Comparison of ENCODE assay signal across 8 cellular contexts in the genomic region with DNA sequence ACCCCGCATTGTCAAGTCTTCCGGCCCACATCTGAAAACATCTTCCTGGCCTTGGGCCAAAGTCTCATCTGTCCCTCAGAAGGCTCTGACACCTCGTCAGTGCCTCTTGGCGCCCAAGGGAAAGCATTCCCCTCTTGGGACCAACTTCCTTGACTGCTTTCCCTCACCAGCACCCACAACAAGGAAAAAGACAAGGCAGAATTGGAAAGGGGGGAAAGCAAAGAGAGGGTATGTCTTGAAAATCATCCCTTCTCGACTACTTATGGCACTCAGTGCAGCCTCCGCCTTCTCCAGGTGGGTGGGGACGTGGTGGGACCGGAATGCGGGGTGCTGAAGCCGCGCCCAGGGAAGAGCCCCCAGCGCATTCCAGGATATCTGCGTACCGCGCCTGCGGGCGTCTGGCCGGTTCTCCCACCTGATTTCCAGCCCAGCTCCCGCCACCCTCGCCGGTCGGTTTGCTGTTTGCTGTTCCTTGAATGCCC. TPM values are rescaled to one million over a fixed set of nuclear protein-coding genes. Genes with fewer than 3 reads are reported as not detected.
DNase-seq lines count a peak whose midpoint lies in the region; ATAC-seq, FAIRE-seq and TF ChIP-seq lines count a peak whose summit lies in the region.

No MANE protein-coding gene starts in this region.

- peak overlapping the region; percentile 98 for H3K9ac ChIP-seq in GM12878 (ENCODE audit: control insufficient read depth, insufficient read depth, low read length)
- peak overlapping the region; percentile 90 to 93 for H3K9ac ChIP-seq in stomach smooth muscle (ENCODE audit: low read length in 2 of 2)

- H3K9me3 ChIP-seq in GM12878 (replicated peaks; ENCODE audit: control insufficient read depth, insufficient read depth, low read length) (no peaks in the 10 kb centered on the region), stomach smooth muscle (ENCODE audit: control insufficient read depth in 2 of 2, low read length in 2 of 2) (no peaks in the 10 kb centered on the region)

- TF ChIP-seq POLR2A in NB4 (IDR thresholded peaks at IDR 0.05; ENCODE audit: extremely low read depth, insufficient read length) (no peak), GM12878 (IDR thresholded peaks at IDR 0.05; ENCODE audit: low read depth, low read length) (no peak)

- TF ChIP-seq EP300 in GM12878 (IDR thresholded peaks at IDR 0.05; ENCODE audit: borderline replicate concordance in 1 of 2, control insufficient read depth in 1 of 2, low read depth in 2 of 2, low read length in 2 of 2): no peak

- BruUV-seq in GM12878 (replicated peaks; lab: Mats Ljungman, UMichigan): TSS peak; percentile 81

- RAD21 ChIA-PET in GM12878 (lab: Charles Lee; ENCODE audit: unreplicated experiment): interaction anchor here (1.6 to 6.4 kb wide), 6 partner anchors 11 to 159 kb away, joined by 8 to 42 read pairs (median 14); partner anchors contain the start of genes DENND4B, GATAD2B, JTB and RAB13

- SMC1A ChIA-PET in GM12878 (lab: Charles Lee; ENCODE audit: uncharacterized antibody, unreplicated experiment): interaction anchor here (1.8 to 7.7 kb wide), 3 partner anchors 13 to 167 kb away, joined by 5 to 82 read pairs (median 23); partner anchors contain the start of genes DENND4B and JTB

- peaks cover 57% of the 10 kb centered on the region for H3K79me2 ChIP-seq in GM12878 (ENCODE audit: control insufficient read depth, insufficient read depth, low read length)

- H3K27ac ChIP-seq in GM12878 (ENCODE audit: control insufficient read depth, insufficient read depth) (peak overlapping the region; percentile 93), stomach smooth muscle (ENCODE audit: low read length) (peak overlapping the region; percentile 87)

- FAIRE-seq in GM12878 (lab: Jason Lieb, UNC): peak; percentile 72

- peak overlapping the region; percentile 92 for H3K4me2 ChIP-seq in GM12878 (ENCODE audit: control insufficient read depth, insufficient read depth)

- no peaks in the 10 kb centered on the region for H3K9me3 Mint-ChIP-seq in activated T-cell treated with anti-CD3 and anti-CD28 coated beads, Interleukin-2, amount 50 U/mL, for 24 hours

- DNase-seq in activated T-cell treated with anti-CD3 and anti-CD28 coated beads, Interleukin-2, amount 50 U/mL, for 24 hours: no peak
- DNase-seq in activated T-cell treated with anti-CD3 and anti-CD28 coated beads, Interleukin-2, amount 50 U/mL, for 48 hours: no peak
- DNase-seq in NB4 (ENCODE audit: low read depth) (no peak), GM12878 (ENCODE audit: low read depth, low spot score) (no peak), kidney epithelial cell (ENCODE audit: low read depth) (no peak), SKM-1 (lab: John Stamatoyannopoulos, UW; ENCODE audit: unreplicated experiment) (no peak)

- POLR2A ChIA-PET in GM12878 (lab: Charles Lee): interaction anchor here (0.6 to 10.0 kb wide), 17 partner anchors 9 to 329 kb away, joined by 3 to 132 read pairs (median 4); partner anchors contain the start of genes DENND4B, GATAD2B, ILF2 and JTB

- in situ Hi-C loops in GM12878 (cut with MboI): no loop called here

- 2% methylated on average over 22 of the region's 22 CpGs for WGBS in GM12878 (ENCODE audit: insufficient coverage, insufficient replicate concordance, low lambda C conversion rate, missing lambda C conversion rate)

- H3K4me1 ChIP-seq in GM12878 (ENCODE audit: control insufficient read depth, insufficient read depth, low read length): peaks cover 18% of the 10 kb centered on the region
- H3K4me1 ChIP-seq in stomach smooth muscle (ENCODE audit: control insufficient read depth, insufficient read depth, low read length): peaks cover 47% of the 10 kb centered on the region

- H3K27me3 ChIP-seq in GM12878 (replicated peaks in 1 of 2; ENCODE audit: control insufficient read depth in 2 of 2, insufficient read depth in 2 of 2, low read length in 1 of 2) (no peaks in the 10 kb centered on the region), kidney epithelial cell (ENCODE audit: control insufficient read depth, insufficient read depth, low read length) (no peaks in the 10 kb centered on the region), stomach smooth muscle (ENCODE audit: control insufficient read depth in 1 of 2, insufficient read depth in 2 of 2, low read length in 2 of 2) (no peaks in the 10 kb centered on the region)

- peaks cover 65% of the 10 kb centered on the region for H3K36me3 Mint-ChIP-seq in activated T-cell treated with anti-CD3 and anti-CD28 coated beads, Interleukin-2, amount 50 U/mL, for 24 hours (ENCODE audit: low read depth)

- no peaks in the 10 kb centered on the region; the same call in 1 of the 2 replicates for H4K20me1 ChIP-seq in GM12878 (ENCODE audit: control insufficient read depth, insufficient read depth)

- no peaks in the 10 kb centered on the region for H3K27me3 Mint-ChIP-seq in activated T-cell treated with anti-CD3 and anti-CD28 coated beads, Interleukin-2, amount 50 U/mL, for 24 hours

- intact Hi-C loops in GM12878 (cut with micrococcal nuclease; ENCODE audit: unreplicated experiment): no loop called here

- TF ChIP-seq CTCF in NB4 (IDR thresholded peaks at IDR 0.05; ENCODE audit: low read depth, low read length): no peak
- no peak for TF ChIP-seq CTCF in GM12878 (IDR thresholded peaks at IDR 0.05 in 2 of 3, conservative IDR thresholded peaks at IDR 0.05 in 1 of 3; ENCODE audit: control insufficient read depth in 2 of 3, extremely low read depth in 1 of 3, insufficient read depth in 1 of 3, low read depth in 3 of 3, low read length in 3 of 3)
- no peak for TF ChIP-seq CTCF in kidney epithelial cell (IDR thresholded peaks at IDR 0.05; ENCODE audit: insufficient read depth, low read length, poor library complexity, severe bottlenecking)

- H3K4me3 ChIP-seq in NB4 (ENCODE audit: low read depth, low read length) (peak overlapping the region; percentile 84), GM12878 (peak overlapping the region; percentile 88), kidney epithelial cell (ENCODE audit: low read depth, low read length) (peak overlapping the region; percentile 77), stomach smooth muscle (ENCODE audit: low read length in 2 of 2) (peak overlapping the region; percentile 88 to 93)

- TF ChIP-seq RAD21 in GM12878 (IDR thresholded peaks at IDR 0.05; ENCODE audit: insufficient read depth, low read depth, low read length): no peak

- CTCF ChIA-PET in GM12878 (lab: Yijun Ruan, JAX): interaction anchor here (0.9 to 7.1 kb wide), 7 partner anchors 13 to 180 kb away, joined by 3 to 64 read pairs (median 20); partner anchors contain the start of genes DENND4B, GATAD2B, JTB and RAB13

- ATAC-seq in GM12878: no peak
- no peak for ATAC-seq in HG03354 (IDR thresholded peaks at IDR 0.05; ENCODE audit: poor library complexity, severe bottlenecking, unreplicated experiment)

- peak overlapping the region; percentile 93 for H3K27ac Mint-ChIP-seq in activated T-cell treated with anti-CD3 and anti-CD28 coated beads, Interleukin-2, amount 50 U/mL, for 24 hours

- H3K36me3 ChIP-seq in GM12878 (ENCODE audit: control insufficient read depth in 2 of 2, insufficient read depth in 2 of 2, low read length in 1 of 2) (peaks cover 9 to 15% of the 10 kb centered on the region in 2 experiments), kidney epithelial cell (ENCODE audit: control insufficient read depth, insufficient read depth, low read length) (no peaks in the 10 kb centered on the region), stomach smooth muscle (ENCODE audit: control insufficient read depth in 2 of 2, insufficient read depth in 2 of 2, low read length in 2 of 2) (peaks cover 12 to 15% of the 10 kb centered on the region in 2 donors)

- H3K4me3 Mint-ChIP-seq in activated T-cell treated with anti-CD3 and anti-CD28 coated beads, Interleukin-2, amount 50 U/mL, for 24 hours: peak overlapping the region; percentile 89

- H2AFZ ChIP-seq in GM12878 (ENCODE audit: control insufficient read depth, low read depth, low read length): peak overlapping the region; percentile 75

- peaks cover 68% of the 10 kb centered on the region for H3K4me1 Mint-ChIP-seq in activated T-cell treated with anti-CD3 and anti-CD28 coated beads, Interleukin-2, amount 50 U/mL, for 24 hours (ENCODE audit: low read depth)

RNA-seq across cellular contexts. Expression of gene SLC39A1, which starts 0.6 kb away (rescaled TPM):
- total RNA-seq in GM12878 (2013; cell fraction: nucleolus; rRNA removed): 77.9 and 89.0 TPM in 2 replicates
- total RNA-seq in GM12878 (2014; rRNA removed) (78.0 and 79.1 TPM in 2 replicates), GM12878 (2014; rRNA removed; fragmentation: Illumina TruSeq; extraction: Trizol) (48.7 and 51.2 TPM in 2 replicates), GM12878 (2021) (67.7 and 68.3 TPM in 2 replicates), kidney epithelial cell (219 and 246 TPM in 2 replicates)
- polyA plus RNA-seq in GM12878 (2011; ENCODE audit: low read depth): 33.2 TPM
- polyA plus RNA-seq in GM12878 (2011; rRNA removed) (61.1 and 79.6 TPM in 2 replicates), GM12878 (2014; fragmentation: Illumina TruSeq; extraction: Trizol) (58.5 and 64.0 TPM in 2 replicates), GM12878 (2014; fragmentation: Nextera tagmentation; extraction: Ambion mirVana) (10 to 100 TPM in 1 of 2 experiments, 1 to 10 TPM in 1; 8.8 to 20.6 TPM), GM12878 (2014; rRNA removed) (77.0 and 77.2 TPM in 2 replicates), GM12878 (2016; fragmentation: Nextera tagmentation; extraction: Ambion mirVana) (10 to 100 TPM; 88.9 to 98.6 TPM)
- 116 and 131 TPM in 2 replicates for polyA plus RNA-seq in GM12878 (2011; cell fraction: cytosol; rRNA removed)
- polyA plus RNA-seq in GM12878 (2011; cell fraction: nucleus; rRNA removed): 60.2 and 80.5 TPM in 2 replicates
- 55.5 and 66.2 TPM in 2 replicates for polyA plus RNA-seq in GM12878 (2012)
- 63.3 and 106 TPM in 2 replicates for polyA minus RNA-seq in GM12878 (2011; rRNA and poly(A)+ RNA removed)
- 31.5 and 35.2 TPM in 2 replicates for polyA minus RNA-seq in GM12878 (2011; cell fraction: cytosol; rRNA and poly(A)+ RNA removed)
- 30.1 and 33.3 TPM in 2 replicates for polyA minus RNA-seq in GM12878 (2011; cell fraction: nucleus; rRNA and poly(A)+ RNA removed)

RNA-seq across cellular contexts. Expression of gene CREB3L4, which starts 3.8 kb away (rescaled TPM):
- 21.5 and 22.0 TPM in 2 replicates for total RNA-seq in GM12878 (2013; cell fraction: nucleolus; rRNA removed)
- 14.0 and 15.6 TPM in 2 replicates for total RNA-seq in GM12878 (2014; rRNA removed)
- 11.6 and 12.2 TPM in 2 replicates for total RNA-seq in GM12878 (2014; rRNA removed; fragmentation: Illumina TruSeq; extraction: Trizol)
- 10.9 and 11.3 TPM in 2 replicates for total RNA-seq in GM12878 (2021)
- polyA plus RNA-seq in GM12878 (2011; ENCODE audit: low read depth): 7.8 TPM
- 9.7 and 11.9 TPM in 2 replicates for polyA plus RNA-seq in GM12878 (2011; rRNA removed)
- 13.6 and 16.7 TPM in 2 replicates for polyA plus RNA-seq in GM12878 (2011; cell fraction: cytosol; rRNA removed)
- 25.1 and 37.1 TPM in 2 replicates for polyA plus RNA-seq in GM12878 (2011; cell fraction: nucleus; rRNA removed)
- polyA plus RNA-seq in GM12878 (2012): 10.0 and 13.9 TPM in 2 replicates
- 10.0 and 12.5 TPM in 2 replicates for polyA plus RNA-seq in GM12878 (2014; fragmentation: Illumina TruSeq; extraction: Trizol)
- polyA plus RNA-seq in GM12878 (2014; fragmentation: Nextera tagmentation; extraction: Ambion mirVana): 10 to 100 TPM in 1 of 2 experiments, 1 to 10 TPM in 1; 9.7 to 12.9 TPM
- polyA plus RNA-seq in GM12878 (2014; rRNA removed): 13.1 and 13.4 TPM in 2 replicates
- 10 to 100 TPM; 11.2 to 11.9 TPM for polyA plus RNA-seq in GM12878 (2016; fragmentation: Nextera tagmentation; extraction: Ambion mirVana)
- 14.5 and 23.8 TPM in 2 replicates for polyA minus RNA-seq in GM12878 (2011; rRNA and poly(A)+ RNA removed)
- 4.8 and 4.9 TPM in 2 replicates for polyA minus RNA-seq in GM12878 (2011; cell fraction: cytosol; rRNA and poly(A)+ RNA removed)
- polyA minus RNA-seq in GM12878 (2011; cell fraction: nucleus; rRNA and poly(A)+ RNA removed): 9.6 and 14.0 TPM in 2 replicates
- total RNA-seq in kidney epithelial cell: 11.8 and 14.5 TPM in 2 replicates

RNA-seq across cellular contexts. Expression of gene CRTC2, which starts 5.5 kb away (rescaled TPM):
- total RNA-seq in GM12878 (2013; cell fraction: nucleolus; rRNA removed): 37.1 and 39.2 TPM in 2 replicates
- total RNA-seq in GM12878 (2014; rRNA removed) (15.5 and 15.7 TPM in 2 replicates), GM12878 (2014; rRNA removed; fragmentation: Illumina TruSeq; extraction: Trizol) (13.7 and 13.8 TPM in 2 replicates), GM12878 (2021) (54.6 and 59.7 TPM in 2 replicates), kidney epithelial cell (21.5 and 21.7 TPM in 2 replicates)
- 27.4 TPM for polyA plus RNA-seq in GM12878 (2011; ENCODE audit: low read depth)
- polyA plus RNA-seq in GM12878 (2011; rRNA removed) (12.8 and 35.6 TPM in 2 replicates), GM12878 (2014; fragmentation: Illumina TruSeq; extraction: Trizol) (21.6 and 49.4 TPM in 2 replicates), GM12878 (2014; fragmentation: Nextera tagmentation; extraction: Ambion mirVana) (1 to 10 TPM; 5.1 to 8.4 TPM), GM12878 (2014; rRNA removed) (56.5 and 57.9 TPM in 2 replicates), GM12878 (2016; fragmentation: Nextera tagmentation; extraction: Ambion mirVana) (10 to 100 TPM; 29.9 to 40.1 TPM)
- polyA plus RNA-seq in GM12878 (2011; cell fraction: cytosol; rRNA removed): 36.7 and 38.1 TPM in 2 replicates
- 99.3 and 114 TPM in 2 replicates for polyA plus RNA-seq in GM12878 (2011; cell fraction: nucleus; rRNA removed)
- 47.5 and 49.7 TPM in 2 replicates for polyA plus RNA-seq in GM12878 (2012)
- polyA minus RNA-seq in GM12878 (2011; rRNA and poly(A)+ RNA removed): 36.4 and 45.0 TPM in 2 replicates
- 16.4 and 21.3 TPM in 2 replicates for polyA minus RNA-seq in GM12878 (2011; cell fraction: cytosol; rRNA and poly(A)+ RNA removed)
- 44.2 and 65.2 TPM in 2 replicates for polyA minus RNA-seq in GM12878 (2011; cell fraction: nucleus; rRNA and poly(A)+ RNA removed)

RNA-seq across cellular contexts. Expression of gene JTB, which starts 13.6 kb away (rescaled TPM):
- total RNA-seq in GM12878 (2013; cell fraction: nucleolus; rRNA removed): 41.3 and 42.6 TPM in 2 replicates
- total RNA-seq in GM12878 (2014; rRNA removed) (265 and 276 TPM in 2 replicates), GM12878 (2014; rRNA removed; fragmentation: Illumina TruSeq; extraction: Trizol) (95.3 and 103 TPM in 2 replicates), GM12878 (2021) (173 and 174 TPM in 2 replicates), kidney epithelial cell (220 and 242 TPM in 2 replicates)
- polyA plus RNA-seq in GM12878 (2011; ENCODE audit: low read depth): 116 TPM
- polyA plus RNA-seq in GM12878 (2011; rRNA removed) (136 and 144 TPM in 2 replicates), GM12878 (2014; fragmentation: Illumina TruSeq; extraction: Trizol) (57.8 and 85.9 TPM in 2 replicates), GM12878 (2014; fragmentation: Nextera tagmentation; extraction: Ambion mirVana) (10 to 100 TPM; 25.0 to 67.7 TPM), GM12878 (2014; rRNA removed) (247 and 255 TPM in 2 replicates), GM12878 (2016; fragmentation: Nextera tagmentation; extraction: Ambion mirVana) (100 to 1,000 TPM; 292 to 298 TPM)
- 203 and 204 TPM in 2 replicates for polyA plus RNA-seq in GM12878 (2011; cell fraction: cytosol; rRNA removed)
- polyA plus RNA-seq in GM12878 (2011; cell fraction: nucleus; rRNA removed): 103 and 123 TPM in 2 replicates
- 151 and 159 TPM in 2 replicates for polyA plus RNA-seq in GM12878 (2012)
- 34.9 and 51.0 TPM in 2 replicates for polyA minus RNA-seq in GM12878 (2011; rRNA and poly(A)+ RNA removed)
- 30.6 and 37.3 TPM in 2 replicates for polyA minus RNA-seq in GM12878 (2011; cell fraction: cytosol; rRNA and poly(A)+ RNA removed)
- 20.2 and 24.3 TPM in 2 replicates for polyA minus RNA-seq in GM12878 (2011; cell fraction: nucleus; rRNA and poly(A)+ RNA removed)

RNA-seq across cellular contexts. Expression of gene DENND4B, which starts 17.4 kb away (rescaled TPM):
- total RNA-seq in GM12878 (2013; cell fraction: nucleolus; rRNA removed): 176 and 188 TPM in 2 replicates
- total RNA-seq in GM12878 (2014; rRNA removed) (18.2 and 22.2 TPM in 2 replicates), GM12878 (2014; rRNA removed; fragmentation: Illumina TruSeq; extraction: Trizol) (13.1 and 13.7 TPM in 2 replicates), GM12878 (2021) (57.5 and 74.8 TPM in 2 replicates), kidney epithelial cell (25.1 and 42.8 TPM in 2 replicates)
- 25.1 TPM for polyA plus RNA-seq in GM12878 (2011; ENCODE audit: low read depth)
- polyA plus RNA-seq in GM12878 (2011; rRNA removed) (15.7 and 26.6 TPM in 2 replicates), GM12878 (2014; fragmentation: Illumina TruSeq; extraction: Trizol) (23.5 and 31.0 TPM in 2 replicates), GM12878 (2014; fragmentation: Nextera tagmentation; extraction: Ambion mirVana) (10 to 100 TPM; 12.0 to 13.4 TPM), GM12878 (2014; rRNA removed) (55.1 and 73.9 TPM in 2 replicates), GM12878 (2016; fragmentation: Nextera tagmentation; extraction: Ambion mirVana) (10 to 100 TPM; 20.8 to 23.3 TPM)
- 20.2 and 26.8 TPM in 2 replicates for polyA plus RNA-seq in GM12878 (2011; cell fraction: cytosol; rRNA removed)
- polyA plus RNA-seq in GM12878 (2011; cell fraction: nucleus; rRNA removed): 454 and 493 TPM in 2 replicates
- polyA plus RNA-seq in GM12878 (2012): 54.4 and 57.1 TPM in 2 replicates
- 25.8 and 43.4 TPM in 2 replicates for polyA minus RNA-seq in GM12878 (2011; rRNA and poly(A)+ RNA removed)
- 25.7 and 31.0 TPM in 2 replicates for polyA minus RNA-seq in GM12878 (2011; cell fraction: cytosol; rRNA and poly(A)+ RNA removed)
- polyA minus RNA-seq in GM12878 (2011; cell fraction: nucleus; rRNA and poly(A)+ RNA removed): 151 and 238 TPM in 2 replicates
